ENCODE assay signal across 10 cellular contexts in the genomic region with DNA sequence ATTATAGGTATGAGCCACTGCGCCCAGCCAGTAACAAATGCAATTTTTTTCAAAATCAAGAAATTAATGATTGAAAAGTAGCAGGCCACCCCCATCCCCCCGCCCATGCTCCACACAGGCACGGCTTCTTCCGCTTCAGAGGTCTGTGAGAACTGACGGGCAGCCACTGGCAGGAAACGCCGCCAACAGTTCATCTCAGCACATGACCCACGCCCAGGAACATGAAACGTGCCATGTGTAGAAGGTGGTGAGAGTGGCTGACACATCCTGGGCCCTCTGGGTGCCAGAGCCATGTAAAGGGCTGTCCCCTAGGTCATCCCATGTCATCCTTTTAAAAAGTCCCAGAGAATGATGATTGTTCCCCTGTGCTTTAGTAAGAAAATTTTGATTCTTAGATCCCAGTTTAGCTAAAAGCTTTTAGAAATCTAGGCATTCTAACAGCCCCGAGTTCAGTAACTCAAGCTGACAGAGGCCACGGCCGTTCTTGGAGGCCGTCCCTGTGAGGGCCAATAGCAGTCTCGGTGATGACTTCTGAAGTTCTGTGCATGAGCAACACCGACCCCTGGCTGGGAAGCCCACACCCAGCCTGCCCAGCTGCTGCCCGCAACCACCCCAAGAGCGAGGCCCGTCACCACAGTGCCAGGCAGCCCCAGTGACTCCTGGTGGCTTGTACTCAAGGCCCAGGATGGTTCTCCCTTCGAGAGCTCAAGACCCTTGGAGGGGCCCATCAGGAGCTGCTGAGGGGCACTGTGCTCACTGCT. TPM values are rescaled to one million over a fixed set of nuclear protein-coding genes. Genes with fewer than 3 reads are reported as not detected.
A peak's percentile ranks its signal among the peaks of the same experiment; 100 is the strongest.
DNase-seq lines count a peak whose midpoint lies in the region; ATAC-seq and TF ChIP-seq lines count a peak whose summit lies in the region.
"Had no signal": no experiment of that assay in that cellular context is flagged by ENCODE, and none has a peak within 500 bp of the region (broad histone marks: within the 10 kb centered on the region; RNA-seq: fewer than 3 reads in every experiment).

No MANE protein-coding gene starts in this region.

- H3K27ac Mint-ChIP-seq in activated T-cell treated with anti-CD3 and anti-CD28 coated beads, Interleukin-2, amount 50 U/mL, for 24 hours, result peak overlapping the region; percentile 90
- H3K27ac Mint-ChIP-seq in natural killer cell, result peak overlapping the region; percentile 91 to 96
- H3K27ac Mint-ChIP-seq in stimulated activated memory B cell treated with anti-CD40 and anti-IgM and Interleukin-4, amounts not matched to agents 10 μg/mL and 1 μg/mL and 100 μg/mL, for 72 hours, result peak overlapping the region; percentile 30
- H3K27ac Mint-ChIP-seq in chondrocyte (ENCODE audit: unreplicated experiment), result no peak overlapping the region

- H3K9me3 Mint-ChIP-seq in activated T-cell treated with anti-CD3 and anti-CD28 coated beads, Interleukin-2, amount 50 U/mL, for 24 hours, result no peaks in the 10 kb centered on the region
- H3K9me3 Mint-ChIP-seq in natural killer cell, result no peaks in the 10 kb centered on the region
- no peaks in the 10 kb centered on the region for H3K9me3 Mint-ChIP-seq in stimulated activated memory B cell treated with anti-CD40 and anti-IgM and Interleukin-4, amounts not matched to agents 10 μg/mL and 1 μg/mL and 100 μg/mL, for 72 hours
- H3K9me3 Mint-ChIP-seq in chondrocyte (ENCODE audit: low read depth), result no peaks in the 10 kb centered on the region

- H3K4me3 Mint-ChIP-seq in activated T-cell treated with anti-CD3 and anti-CD28 coated beads, Interleukin-2, amount 50 U/mL, for 24 hours, result no peak overlapping the region
- H3K4me3 Mint-ChIP-seq in natural killer cell (peak overlapping the region; percentile 68), chondrocyte (ENCODE audit: unreplicated experiment) (no peak overlapping the region)
- H3K4me3 Mint-ChIP-seq in stimulated activated memory B cell treated with anti-CD40 and anti-IgM and Interleukin-4, amounts not matched to agents 10 μg/mL and 1 μg/mL and 100 μg/mL, for 72 hours, result no peak overlapping the region

- TF ChIP-seq CTCF in natural killer cell (IDR thresholded peaks at IDR 0.05), result no peak
- TF ChIP-seq CTCF in chondrocyte (IDR thresholded peaks at IDR 0.05), result no peak

- DNase-seq in T-helper 1 cell (peak in 3 of 5 donors; percentile 23 to 77 (median 38)), natural killer cell (peak; percentile 67), chondrocyte (ENCODE audit: low spot score) (no peak)
- DNase-seq in activated T-cell treated with anti-CD3 and anti-CD28 coated beads, Interleukin-2, amount 50 U/mL, for 24 hours, result peak; percentile 65
- DNase-seq: KBM-7, NCI-H510A treated with DMSO at 0.1 percent for 48 hours had no signal

- peaks cover 28% of the 10 kb centered on the region for H3K4me1 Mint-ChIP-seq in activated T-cell treated with anti-CD3 and anti-CD28 coated beads, Interleukin-2, amount 50 U/mL, for 24 hours (ENCODE audit: low read depth)
- H3K4me1 Mint-ChIP-seq in natural killer cell (peaks cover 42 to 46% of the 10 kb centered on the region in 2 donors), chondrocyte (ENCODE audit: low read depth) (no peaks in the 10 kb centered on the region)
- H3K4me1 Mint-ChIP-seq in stimulated activated memory B cell treated with anti-CD40 and anti-IgM and Interleukin-4, amounts not matched to agents 10 μg/mL and 1 μg/mL and 100 μg/mL, for 72 hours, result peaks cover 21% of the 10 kb centered on the region

- H3K27me3 Mint-ChIP-seq in activated T-cell treated with anti-CD3 and anti-CD28 coated beads, Interleukin-2, amount 50 U/mL, for 24 hours, result no peaks in the 10 kb centered on the region
- no peaks in the 10 kb centered on the region for H3K27me3 Mint-ChIP-seq in natural killer cell (ENCODE audit: low read depth in 2 of 2)
- H3K27me3 Mint-ChIP-seq in stimulated activated memory B cell treated with anti-CD40 and anti-IgM and Interleukin-4, amounts not matched to agents 10 μg/mL and 1 μg/mL and 100 μg/mL, for 72 hours, result no peaks in the 10 kb centered on the region
- H3K27me3 Mint-ChIP-seq in chondrocyte (ENCODE audit: low read depth), result peaks cover 2% of the 10 kb centered on the region

- peaks cover 92% of the 10 kb centered on the region for H3K36me3 Mint-ChIP-seq in activated T-cell treated with anti-CD3 and anti-CD28 coated beads, Interleukin-2, amount 50 U/mL, for 24 hours (ENCODE audit: low read depth)
- H3K36me3 Mint-ChIP-seq in natural killer cell (peaks cover 10% of the 10 kb centered on the region), chondrocyte (ENCODE audit: low read depth) (peaks cover 26% of the 10 kb centered on the region)
- H3K36me3 Mint-ChIP-seq in stimulated activated memory B cell treated with anti-CD40 and anti-IgM and Interleukin-4, amounts not matched to agents 10 μg/mL and 1 μg/mL and 100 μg/mL, for 72 hours, result peaks cover 65% of the 10 kb centered on the region

- intact Hi-C loops in natural killer cell (cut with micrococcal nuclease), result loop anchor here (1.0 kb wide), 2 partner anchors 12 to 49 kb away; no protein-coding TSS in a partner anchor

- peak; percentile 90 to 93 (median 91) for ATAC-seq in natural killer cell
- ATAC-seq in stimulated activated memory B cell treated with anti-CD40 and anti-IgM and Interleukin-4, amounts not matched to agents 10 μg/mL and 1 μg/mL and 100 μg/mL, for 72 hours, result no peak
- ATAC-seq in HG03097 (IDR thresholded peaks at IDR 0.05; ENCODE audit: low FRiP score, unreplicated experiment), result no peak
- no peak for ATAC-seq in HG02642 (IDR thresholded peaks at IDR 0.05; ENCODE audit: poor library complexity, unreplicated experiment)
- no peak for ATAC-seq in HG03571 (IDR thresholded peaks at IDR 0.05; ENCODE audit: unreplicated experiment)

RNA-seq across cellular contexts. Expression of gene KLHDC4, which starts 52.1 kb away (rescaled TPM):
- 100 to 1,000 TPM; 210 to 311 (median 210) TPM for total RNA-seq in natural killer cell
- 19.8 to 21.2 TPM (median 20.5 TPM) in 3 replicates for total RNA-seq in chondrocyte

Comparison
In these comparisons a context has a peak if more than half of its experiments do, and no peak if none do; other contexts are left out.
1. ATAC-seq: peak in natural killer cell (3 of 3); none in stimulated activated memory B cell treated with anti-CD40 and anti-IgM and Interleukin-4, amounts not matched to agents 10 μg/mL and 1 μg/mL and 100 μg/mL, for 72 hours (single experiment), HG03097 (single experiment), HG02642 (single experiment) and HG03571 (single experiment).